Comparison of ENCODE assay signal across 8 cellular contexts in the genomic region with DNA sequence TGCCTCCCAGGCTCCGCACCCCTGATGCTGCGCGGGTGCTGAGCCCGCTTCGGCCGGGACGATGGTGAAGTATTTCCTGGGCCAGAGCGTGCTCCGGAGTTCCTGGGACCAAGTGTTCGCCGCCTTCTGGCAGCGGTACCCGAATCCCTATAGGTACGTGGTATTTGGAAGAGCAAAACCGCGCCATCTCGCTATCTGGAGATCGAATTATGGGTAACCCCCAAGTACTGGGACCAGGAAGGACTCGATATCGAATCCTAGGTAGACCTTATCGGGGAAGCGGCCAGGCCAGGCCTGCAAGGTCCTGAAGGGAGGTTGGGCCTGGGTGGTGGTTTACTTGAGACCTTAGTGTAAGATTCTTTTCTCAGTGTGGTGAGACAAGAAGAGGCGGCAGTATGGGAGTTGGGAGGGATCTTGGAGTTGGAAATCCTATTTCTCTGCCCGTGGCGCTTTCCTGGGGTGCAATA. TPM values are rescaled to one million over a fixed set of nuclear protein-coding genes. Genes with fewer than 3 reads are reported as not detected.
DNase-seq lines count a peak whose midpoint lies in the region; ATAC-seq and TF ChIP-seq lines count a peak whose summit lies in the region.

No MANE protein-coding gene starts in this region.

- no peak for DNase-seq in AG04449 (ENCODE audit: low read depth, low spot score)
- DNase-seq in HAP-1 (ENCODE audit: low spot score in 2 of 2) = no peak
- no peak for DNase-seq in activated T-helper 2 cell treated with anti-CD3 and anti-CD28 coated beads, Interferon-gamma antibody, Interleukin-2, Interleukin-4, amounts not matched to agents 10 μg/mL and 5 μg/mL and 100 μg/mL, durations not matched to agents 14 hours and 24 hours and 36 hours (ENCODE audit: low spot score)
- no peak for DNase-seq in cerebellar cortex (ENCODE audit: low spot score)
- no peak for DNase-seq in iPS-NIHi7 (ENCODE audit: extremely low spot score)

- no peaks in the 10 kb centered on the region for H3K9me3 Mint-ChIP-seq in activated T-helper 2 cell treated with anti-CD3 and anti-CD28 coated beads, Interferon-gamma antibody, Interleukin-2, Interleukin-4, amounts not matched to agents 10 μg/mL and 5 μg/mL and 100 μg/mL, durations not matched to agents 14 hours and 24 hours and 36 hours

- in situ Hi-C loops in HAP-1 (cut with MboI; ENCODE audit: low sequenced_read_pairs) = no loop called here

- no peak for TF ChIP-seq CTCF in AG04449 (IDR thresholded peaks at IDR 0.05; ENCODE audit: insufficient read depth, low read length, missing control alignments)

- ATAC-seq in GM18505 (IDR thresholded peaks at IDR 0.05; ENCODE audit: unreplicated experiment) = no peak

- H3K9ac ChIP-seq in stomach smooth muscle (ENCODE audit: low read length in 2 of 2) = peak overlapping the region; percentile 71 to 84

- CTCF ChIA-PET in AG04449 (lab: Yijun Ruan, JAX) = interaction anchor here (1.2 to 9.6 kb wide), 3 partner anchors 10 to 190 kb away, joined by 3 to 112 read pairs (median 4); no protein-coding TSS in a partner anchor

- peak overlapping the region; percentile 58 for H3K27ac ChIP-seq in stomach smooth muscle (ENCODE audit: low read length)

- peaks cover 58% of the 10 kb centered on the region for H3K36me3 Mint-ChIP-seq in activated T-helper 2 cell treated with anti-CD3 and anti-CD28 coated beads, Interferon-gamma antibody, Interleukin-2, Interleukin-4, amounts not matched to agents 10 μg/mL and 5 μg/mL and 100 μg/mL, durations not matched to agents 14 hours and 24 hours and 36 hours (ENCODE audit: low read depth)

- H3K27ac Mint-ChIP-seq in activated T-helper 2 cell treated with anti-CD3 and anti-CD28 coated beads, Interferon-gamma antibody, Interleukin-2, Interleukin-4, amounts not matched to agents 10 μg/mL and 5 μg/mL and 100 μg/mL, durations not matched to agents 14 hours and 24 hours and 36 hours = peak overlapping the region; percentile 87

- H3K9me3 ChIP-seq in HAP-1 (no peaks in the 10 kb centered on the region), iPS-18c (ENCODE audit: control insufficient read depth, insufficient read depth, low read length) (no peaks in the 10 kb centered on the region), stomach smooth muscle (ENCODE audit: control insufficient read depth in 2 of 2, low read length in 2 of 2) (no peaks in the 10 kb centered on the region)

- H3K27me3 Mint-ChIP-seq in activated T-helper 2 cell treated with anti-CD3 and anti-CD28 coated beads, Interferon-gamma antibody, Interleukin-2, Interleukin-4, amounts not matched to agents 10 μg/mL and 5 μg/mL and 100 μg/mL, durations not matched to agents 14 hours and 24 hours and 36 hours (ENCODE audit: low read depth) = no peaks in the 10 kb centered on the region

- peak overlapping the region; percentile 97 for H3K4me3 Mint-ChIP-seq in activated T-helper 2 cell treated with anti-CD3 and anti-CD28 coated beads, Interferon-gamma antibody, Interleukin-2, Interleukin-4, amounts not matched to agents 10 μg/mL and 5 μg/mL and 100 μg/mL, durations not matched to agents 14 hours and 24 hours and 36 hours (ENCODE audit: low read depth)

- H3K36me3 ChIP-seq in HAP-1 (replicated peaks) (peaks cover 64% of the 10 kb centered on the region), stomach smooth muscle (ENCODE audit: control insufficient read depth in 2 of 2, insufficient read depth in 2 of 2, low read length in 2 of 2) (peaks cover 5 to 16% of the 10 kb centered on the region in 2 donors)

- H3K4me3 ChIP-seq in AG04449 (ENCODE audit: low read depth, low read length) (peak overlapping the region; percentile 96), HAP-1 (peak overlapping the region; percentile 97), iPS-18c (ENCODE audit: insufficient read depth, low read depth, low read length) (peak overlapping the region; percentile 91), stomach smooth muscle (ENCODE audit: low read length in 2 of 2) (peak overlapping the region; percentile 80 to 94)

- H3K27me3 ChIP-seq in HAP-1 (ENCODE audit: low read depth) (no peaks in the 10 kb centered on the region), stomach smooth muscle (ENCODE audit: control insufficient read depth in 1 of 2, insufficient read depth in 2 of 2, low read length in 2 of 2) (no peaks in the 10 kb centered on the region)

- peaks cover 57% of the 10 kb centered on the region for H3K4me1 Mint-ChIP-seq in activated T-helper 2 cell treated with anti-CD3 and anti-CD28 coated beads, Interferon-gamma antibody, Interleukin-2, Interleukin-4, amounts not matched to agents 10 μg/mL and 5 μg/mL and 100 μg/mL, durations not matched to agents 14 hours and 24 hours and 36 hours (ENCODE audit: low read depth)

- H3K4me1 ChIP-seq in HAP-1 (peaks cover 9% of the 10 kb centered on the region), stomach smooth muscle (ENCODE audit: control insufficient read depth, insufficient read depth, low read length) (peaks cover 53% of the 10 kb centered on the region)

- intact Hi-C loops in activated T-helper 2 cell treated with anti-CD3 and anti-CD28 coated beads, Interferon-gamma antibody, Interleukin-2, Interleukin-4, amounts not matched to agents 10 μg/mL and 5 μg/mL and 100 μg/mL, durations not matched to agents 14 hours and 24 hours and 36 hours (cut with micrococcal nuclease) = loop anchor here (1.0 to 5.0 kb wide), 3 partner anchors 8 to 297 kb away; partner anchors contain the start of genes NSD1 and UIMC1

- TF ChIP-seq POLR2A in GM18505 (IDR thresholded peaks at IDR 0.05; ENCODE audit: borderline replicate concordance, extremely low read depth, insufficient read depth, insufficient read length) = no peak

- POLR2A ChIA-PET in AG04449 (lab: Yijun Ruan, JAX) = interaction anchor here (0.5 to 1.1 kb wide), 2 partner anchors 151 to 157 kb away, joined by 3 read pairs; no protein-coding TSS in a partner anchor

RNA-seq across cellular contexts. Expression of gene PRELID1, which starts 0.4 kb away (rescaled TPM):
- total RNA-seq in activated T-helper 2 cell treated with anti-CD3 and anti-CD28 coated beads, Interferon-gamma antibody, Interleukin-2, Interleukin-4, amounts not matched to agents 10 μg/mL and 5 μg/mL and 100 μg/mL, durations not matched to agents 14 hours and 24 hours and 36 hours = 223 and 229 TPM in 2 replicates

RNA-seq across cellular contexts. Expression of gene RAB24, which starts 0.4 kb away (rescaled TPM):
- total RNA-seq in activated T-helper 2 cell treated with anti-CD3 and anti-CD28 coated beads, Interferon-gamma antibody, Interleukin-2, Interleukin-4, amounts not matched to agents 10 μg/mL and 5 μg/mL and 100 μg/mL, durations not matched to agents 14 hours and 24 hours and 36 hours = 17.7 and 19.0 TPM in 2 replicates

RNA-seq across cellular contexts. Expression of gene MXD3, which starts 7.7 kb away (rescaled TPM):
- total RNA-seq in activated T-helper 2 cell treated with anti-CD3 and anti-CD28 coated beads, Interferon-gamma antibody, Interleukin-2, Interleukin-4, amounts not matched to agents 10 μg/mL and 5 μg/mL and 100 μg/mL, durations not matched to agents 14 hours and 24 hours and 36 hours = 12.8 and 13.9 TPM in 2 replicates

RNA-seq across cellular contexts. Expression of gene LMAN2, which starts 47.5 kb away (rescaled TPM):
- 130 and 137 TPM in 2 replicates for total RNA-seq in activated T-helper 2 cell treated with anti-CD3 and anti-CD28 coated beads, Interferon-gamma antibody, Interleukin-2, Interleukin-4, amounts not matched to agents 10 μg/mL and 5 μg/mL and 100 μg/mL, durations not matched to agents 14 hours and 24 hours and 36 hours

RNA-seq across cellular contexts. Expression of gene RGS14, which starts 53.8 kb away (rescaled TPM):
- total RNA-seq in activated T-helper 2 cell treated with anti-CD3 and anti-CD28 coated beads, Interferon-gamma antibody, Interleukin-2, Interleukin-4, amounts not matched to agents 10 μg/mL and 5 μg/mL and 100 μg/mL, durations not matched to agents 14 hours and 24 hours and 36 hours = 36.2 and 40.5 TPM in 2 replicates
